ENCODE assay signal across 26 cellular contexts in genomic region chr4:139969635-139970266, GRCh38.
"Had no signal": no experiment of that assay in that cellular context is flagged by ENCODE, and none has a peak within 500 bp of the region (broad histone marks: within the 10 kb centered on the region; RNA-seq: fewer than 3 reads in every experiment).

No MANE protein-coding gene starts in this region.

- DNase-seq: activated CD4-positive, alpha-beta T cell treated with anti-CD3 and anti-CD28 coated beads for 36 hours; activated CD4-positive, alpha-beta T cell treated with anti-CD3 and anti-CD28 coated beads, Interleukin-2, amount 50 U/mL, for 4 hours; activated CD8-positive, alpha-beta memory T cell treated with anti-CD3 and anti-CD28 coated beads, Interleukin-2, amount 50 U/mL, for 48 hours; activated effector memory CD4-positive, alpha-beta T cell treated with Interleukin-2 at 50 U/mL for 16 hours; activated naive CD4-positive, alpha-beta T cell treated with anti-CD3 and anti-CD28 coated beads for 36 hours; activated naive CD8-positive, alpha-beta T cell treated with anti-CD3 and anti-CD28 coated beads, Interleukin-2, amount 10 ng/mL, durations not matched to agents 7 days and 5 days; activated T-cell treated with anti-CD3 and anti-CD28 coated beads, Interleukin-2, amount 50 U/mL, for 48 hours; amniotic stem cell; cerebellar nuclear complex; cortex of kidney; endodermal cell; head of caudate nucleus; hypothalamus; islet precursor cell; left colon; naive thymus-derived CD4-positive, alpha-beta T cell; stimulated activated CD4-positive, alpha-beta T cell treated with anti-CD3 and anti-CD28 coated beads, Interleukin-2, amount 100 ng/mL, for 48 hours; stimulated activated CD8-positive, alpha-beta memory T cell treated with anti-CD3 and anti-CD28 coated beads, Interleukin-4, amount 100 ng/mL, for 48 hours; stimulated activated naive B cell treated with anti-CD40 and anti-IgM and Interleukin-4, amounts not matched to agents 10 μg/mL and 1 μg/mL and 100 μg/mL, for 72 hours; T-cell; testis had no signal

- H3K4me3 Mint-ChIP-seq: activated CD4-positive, alpha-beta T cell treated with anti-CD3 and anti-CD28 coated beads for 36 hours; activated naive CD4-positive, alpha-beta T cell treated with anti-CD3 and anti-CD28 coated beads for 36 hours; activated naive CD8-positive, alpha-beta T cell treated with anti-CD3 and anti-CD28 coated beads, Interleukin-2, amount 10 ng/mL, durations not matched to agents 7 days and 5 days; endodermal cell; naive thymus-derived CD4-positive, alpha-beta T cell; neural crest cell; stimulated activated naive B cell treated with anti-CD40 and anti-IgM and Interleukin-4, amounts not matched to agents 10 μg/mL and 1 μg/mL and 100 μg/mL, for 72 hours; T-cell; T-helper 2 cell treated with Interferon-gamma antibody and Interleukin-4, amounts not matched to agents 5 μg/mL and 100 μg/mL, for 36 hours had no signal

- H3K4me1 ChIP-seq: testis had no signal

- H3K4me1 Mint-ChIP-seq: activated CD4-positive, alpha-beta T cell treated with anti-CD3 and anti-CD28 coated beads for 36 hours; T-cell had no signal

- H3K36me3 Mint-ChIP-seq: stimulated activated naive B cell treated with anti-CD40 and anti-IgM and Interleukin-4, amounts not matched to agents 10 μg/mL and 1 μg/mL and 100 μg/mL, for 72 hours; T-cell had no signal

- H3K36me3 ChIP-seq: gastroesophageal sphincter had no signal

- H3K27ac Mint-ChIP-seq: activated CD4-positive, alpha-beta T cell treated with anti-CD3 and anti-CD28 coated beads for 36 hours; activated naive CD4-positive, alpha-beta T cell treated with anti-CD3 and anti-CD28 coated beads for 36 hours; activated naive CD8-positive, alpha-beta T cell treated with anti-CD3 and anti-CD28 coated beads, Interleukin-2, amount 10 ng/mL, durations not matched to agents 7 days and 5 days; endodermal cell; naive thymus-derived CD4-positive, alpha-beta T cell; stimulated activated naive B cell treated with anti-CD40 and anti-IgM and Interleukin-4, amounts not matched to agents 10 μg/mL and 1 μg/mL and 100 μg/mL, for 72 hours; T-cell; T-helper 2 cell treated with Interferon-gamma antibody and Interleukin-4, amounts not matched to agents 5 μg/mL and 100 μg/mL, for 36 hours had no signal

- H3K27ac ChIP-seq: testis had no signal

- H3K27me3 Mint-ChIP-seq: activated CD4-positive, alpha-beta T cell treated with anti-CD3 and anti-CD28 coated beads for 36 hours; activated naive CD8-positive, alpha-beta T cell treated with anti-CD3 and anti-CD28 coated beads, Interleukin-2, amount 10 ng/mL, durations not matched to agents 7 days and 5 days; stimulated activated naive B cell treated with anti-CD40 and anti-IgM and Interleukin-4, amounts not matched to agents 10 μg/mL and 1 μg/mL and 100 μg/mL, for 72 hours had no signal

- FAIRE-seq: urothelium cell line had no signal

- H3K27me3 ChIP-seq: gastroesophageal sphincter, testis had no signal

- H3K9me3 Mint-ChIP-seq: activated naive CD4-positive, alpha-beta T cell treated with anti-CD3 and anti-CD28 coated beads for 36 hours; activated naive CD8-positive, alpha-beta T cell treated with anti-CD3 and anti-CD28 coated beads, Interleukin-2, amount 10 ng/mL, durations not matched to agents 7 days and 5 days; endodermal cell; neural crest cell; stimulated activated naive B cell treated with anti-CD40 and anti-IgM and Interleukin-4, amounts not matched to agents 10 μg/mL and 1 μg/mL and 100 μg/mL, for 72 hours; T-cell; T-helper 2 cell treated with Interferon-gamma antibody and Interleukin-4, amounts not matched to agents 5 μg/mL and 100 μg/mL, for 36 hours had no signal

- H3K9me3 ChIP-seq: gastroesophageal sphincter, testis had no signal

- H3K4me3 ChIP-seq: gastroesophageal sphincter, lung, testis had no signal

- ATAC-seq: activated CD4-positive, alpha-beta T cell treated with anti-CD3 and anti-CD28 coated beads for 36 hours; gastroesophageal sphincter; left colon; naive thymus-derived CD4-positive, alpha-beta T cell; stimulated activated naive B cell treated with anti-CD40 and anti-IgM and Interleukin-4, amounts not matched to agents 10 μg/mL and 1 μg/mL and 100 μg/mL, for 72 hours; T-cell had no signal
